Comparison of ENCODE assay signal across 12 cellular contexts in genomic region chr9:118896356-118897000, GRCh38.
DNase-seq lines count a peak whose midpoint lies in the region; ATAC-seq lines count a peak whose summit lies in the region.
"Had no signal": no experiment of that assay in that cellular context is flagged by ENCODE, and none has a peak within 500 bp of the region (broad histone marks: within the 10 kb centered on the region; RNA-seq: fewer than 3 reads in every experiment).

No MANE protein-coding gene starts in this region.

- H3K9me3 Mint-ChIP-seq in effector memory CD8-positive, alpha-beta T cell: peaks cover 5 to 7% of the 10 kb centered on the region in 2 donors

- H3K4me3 Mint-ChIP-seq in effector memory CD8-positive, alpha-beta T cell: no peak overlapping the region

- no peaks in the 10 kb centered on the region for H3K27me3 Mint-ChIP-seq in effector memory CD8-positive, alpha-beta T cell

- peak; percentile 1 for DNase-seq in Daoy (ENCODE audit: low read depth)
- peak; percentile 75 for DNase-seq in NCI-H1105 (lab: John Stamatoyannopoulos, UW)
- DNase-seq in NCI-H446 treated with DMSO at 0.1 percent for 48 hours (lab: John Stamatoyannopoulos, UW): peak; percentile 55
- DNase-seq in glomerular visceral epithelial cell (ENCODE audit: extremely low spot score): peak; percentile 6
- DNase-seq in effector memory CD8-positive, alpha-beta T cell: no peak
- DNase-seq in occipital lobe (lab: John Stamatoyannopoulos, UW): no peak
- DNase-seq: activated CD4-positive, alpha-beta T cell treated with anti-CD3 and anti-CD28 coated beads for 48 hours; H7; PC-3; stimulated activated naive CD4-positive, alpha-beta T cell treated with Interleukin-2 at 50 U/mL for 16 hours had no signal

- no peaks in the 10 kb centered on the region for H3K4me1 Mint-ChIP-seq in effector memory CD8-positive, alpha-beta T cell (ENCODE audit: low read depth in 2 of 2)

- no peak for ATAC-seq in effector memory CD8-positive, alpha-beta T cell (replicated peaks)
- ATAC-seq in HG02973 (IDR thresholded peaks at IDR 0.05; ENCODE audit: unreplicated experiment) (no peak), GM21529 (IDR thresholded peaks at IDR 0.05; ENCODE audit: unreplicated experiment) (no peak)
- ATAC-seq: PC-3 had no signal

- H3K27ac Mint-ChIP-seq in effector memory CD8-positive, alpha-beta T cell: no peak overlapping the region

- no peaks in the 10 kb centered on the region for H3K36me3 Mint-ChIP-seq in effector memory CD8-positive, alpha-beta T cell (ENCODE audit: insufficient read depth)

Comparison
In these comparisons a context has a peak if more than half of its experiments do, and no peak if none do; other contexts are left out.
1. DNase-seq: peak in Daoy (single experiment), NCI-H1105 (single experiment), NCI-H446 treated with DMSO at 0.1 percent for 48 hours (single experiment) and glomerular visceral epithelial cell (single experiment); none in effector memory CD8-positive, alpha-beta T cell (0 of 3) and occipital lobe (single experiment).